8 cellular contexts compared by ENCODE assay signal in the genomic region with DNA sequence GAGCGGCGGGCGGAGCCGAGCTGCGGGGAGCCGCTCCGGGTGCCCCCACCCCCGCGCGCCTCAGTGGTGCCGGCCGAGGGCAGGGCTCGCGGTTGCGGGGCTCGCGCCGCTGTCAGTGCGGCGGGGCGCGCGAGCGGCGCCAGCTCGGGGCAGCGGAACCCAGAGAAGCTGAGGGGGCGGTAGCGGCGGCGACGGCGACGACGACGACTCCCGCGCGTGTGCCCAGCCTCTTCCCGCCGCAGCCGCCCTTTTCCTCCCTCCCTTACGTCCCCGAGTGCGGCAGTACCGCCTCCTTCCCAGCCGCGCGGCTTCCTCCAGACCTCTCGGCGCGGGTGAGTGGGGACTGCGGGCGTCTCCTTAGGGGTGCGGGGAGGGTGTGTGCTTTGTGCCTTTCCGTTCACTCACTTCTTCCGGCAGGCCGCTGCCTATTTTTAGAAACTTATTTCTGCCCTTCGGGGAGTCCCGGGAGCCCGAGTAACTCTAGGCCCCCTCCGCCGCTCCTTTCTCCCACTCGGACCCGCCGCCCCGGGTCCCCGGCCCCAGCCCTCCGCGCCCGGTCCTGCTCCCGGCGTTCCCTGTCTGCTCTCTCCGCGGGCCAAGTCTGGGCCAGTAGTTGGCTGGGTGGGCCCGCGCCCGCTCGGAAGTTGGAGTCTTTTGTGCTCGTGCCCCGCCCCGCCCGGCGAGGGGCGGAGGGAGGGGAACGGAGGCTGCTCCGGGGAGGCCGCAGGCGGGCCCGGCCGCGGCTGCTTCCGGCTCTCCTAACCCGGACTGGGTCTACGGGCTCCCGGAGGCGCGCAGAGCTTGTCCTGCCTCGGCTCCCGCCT. TPM values are rescaled to one million over a fixed set of nuclear protein-coding genes. Genes with fewer than 3 reads are reported as not detected.
DNase-seq lines count a peak whose midpoint lies in the region; ATAC-seq and TF ChIP-seq lines count a peak whose summit lies in the region.

Gene RALY, plus strand, starts transcription at position 112 of the 824 bp plus-strand sequence. CDS start 78,164 bp downstream, outside the sequence.

- H3K9me3 ChIP-seq in colonic mucosa = no peaks in the 10 kb centered on the region

- H3K27ac ChIP-seq in colonic mucosa = peak within 1 kb of the TSS; percentile 99

- peak; percentile 98 for TF ChIP-seq POLR2A in GM18951 (IDR thresholded peaks at IDR 0.05; ENCODE audit: extremely low read depth, insufficient read depth, insufficient read length)

- no peaks in the 10 kb centered on the region for H3K27me3 ChIP-seq in colonic mucosa

- TF ChIP-seq CTCF in AG09319 (IDR thresholded peaks at IDR 0.05; ENCODE audit: low read depth, low read length) (no peak), colonic mucosa (IDR thresholded peaks at IDR 0.05) (no peak)

- intact Hi-C loops in colonic mucosa (cut with DNase I) = loop anchor here (10.0 kb wide), 1 partner anchor 71 kb away; no protein-coding TSS in a partner anchor

- ATAC-seq in HG03175 (IDR thresholded peaks at IDR 0.05; ENCODE audit: unreplicated experiment) = peak; percentile 50
- ATAC-seq in left lobe of liver = peak; percentile 68

- peak within 1 kb of the TSS; percentile 87 for H3K4me3 ChIP-seq in colonic mucosa

- in situ Hi-C loops in GM18951 (cut with MboI; ENCODE audit: low sequenced_read_pairs, unreplicated experiment) = no loop called here

- peak within 1 kb of the TSS; percentile 94 to 98 for H3K9ac ChIP-seq in colonic mucosa (ENCODE audit: low read depth in 2 of 2, low read length in 2 of 2)

- H3K36me3 ChIP-seq in colonic mucosa = no peaks in the 10 kb centered on the region

- DNase-seq in AG09319 (ENCODE audit: extremely low read depth, low read depth) (peak; percentile 53), NCI-H446 treated with DMSO at 0.1 percent for 48 hours (lab: John Stamatoyannopoulos, UW) (peak; percentile 57), colonic mucosa (peak; percentile 89), left lobe of liver (ENCODE audit: low spot score) (peak; percentile 86)
- peak; percentile 72 for DNase-seq in activated CD4-positive, alpha-beta T cell treated with anti-CD3 and anti-CD28 coated beads for 4 hours
- DNase-seq in stimulated activated CD4-positive, alpha-beta T cell treated with anti-CD3 and anti-CD28 coated beads, Interleukin-2, amount 100 ng/mL, for 4 hours (ENCODE audit: low read depth) = peak; percentile 65

- peaks cover 25% of the 10 kb centered on the region for H3K4me1 ChIP-seq in colonic mucosa

RNA-seq across cellular contexts. Expression of gene RALY, which starts in this region (rescaled TPM):
- total RNA-seq in colonic mucosa (100 to 1,000 TPM; 196 to 212 TPM), left lobe of liver (26.8 TPM)

Comparison
In these comparisons a context has a peak if more than half of its experiments do, and no peak if none do; other contexts are left out.
1. Peak in every context shown above with its lines: DNase-seq, ATAC-seq, H3K4me3 ChIP-seq and H3K27ac ChIP-seq.